19 cellular contexts compared by ENCODE assay signal in genomic region chr3:29937185-29937584, GRCh38.
DNase-seq lines count a peak whose midpoint lies in the region; ATAC-seq and TF ChIP-seq lines count a peak whose summit lies in the region.
"Had no signal": no experiment of that assay in that cellular context is flagged by ENCODE, and none has a peak within 500 bp of the region (broad histone marks: within the 10 kb centered on the region; RNA-seq: fewer than 3 reads in every experiment).

No MANE protein-coding gene starts in this region.

- H3K4me3 Mint-ChIP-seq in activated T-helper 1 cell treated with anti-CD3 and anti-CD28 coated beads, Interleukin-12 subunit alpha, Interleukin-12 subunit beta, Interleukin-2, Interleukin-4 antibody, amounts not matched to agents 30 ng/mL and 10 ng/mL and 1 ng/mL, durations not matched to agents 14 hours and 24 hours and 36 hours = no peak overlapping the region
- H3K4me3 Mint-ChIP-seq: CD8-positive, alpha-beta T cell; stimulated activated naive CD8-positive, alpha-beta T cell treated with anti-CD3 and anti-CD28 coated beads, Interleukin-15, amount 100 ng/mL, for 72 hours; T-cell had no signal

- H3K27me3 Mint-ChIP-seq in activated T-helper 1 cell treated with anti-CD3 and anti-CD28 coated beads, Interleukin-12 subunit alpha, Interleukin-12 subunit beta, Interleukin-2, Interleukin-4 antibody, amounts not matched to agents 30 ng/mL and 10 ng/mL and 1 ng/mL, durations not matched to agents 14 hours and 24 hours and 36 hours (ENCODE audit: insufficient read depth) = peaks cover 7% of the 10 kb centered on the region

- no peak overlapping the region for H3K4me3 ChIP-seq in ACC112 (ENCODE audit: low read depth, low read length)
- H3K4me3 ChIP-seq in KMS-11 (IDR thresholded peaks at IDR 0.05; ENCODE audit: insufficient read depth, low read depth, low read length) = no peak overlapping the region
- no peak overlapping the region for H3K4me3 ChIP-seq in astrocyte of the spinal cord (ENCODE audit: low read depth, low read length)
- no peak overlapping the region for H3K4me3 ChIP-seq in heart right ventricle
- H3K4me3 ChIP-seq: esophagus squamous epithelium had no signal

- 0 out of 2 replicates have a peak overlapping the region, but pooled peaks have one; percentile 22 for H3K9ac ChIP-seq in KMS-11

- no peak overlapping the region for H2AFZ ChIP-seq in ACC112 (ENCODE audit: low read length, unreplicated experiment)
- no peak overlapping the region for H2AFZ ChIP-seq in KMS-11 (ENCODE audit: low read depth)

- H3K36me3 Mint-ChIP-seq in activated T-helper 1 cell treated with anti-CD3 and anti-CD28 coated beads, Interleukin-12 subunit alpha, Interleukin-12 subunit beta, Interleukin-2, Interleukin-4 antibody, amounts not matched to agents 30 ng/mL and 10 ng/mL and 1 ng/mL, durations not matched to agents 14 hours and 24 hours and 36 hours (ENCODE audit: low read depth) = no peaks in the 10 kb centered on the region
- H3K36me3 Mint-ChIP-seq: CD8-positive, alpha-beta T cell; T-cell had no signal

- H3K4me1 Mint-ChIP-seq in activated T-helper 1 cell treated with anti-CD3 and anti-CD28 coated beads, Interleukin-12 subunit alpha, Interleukin-12 subunit beta, Interleukin-2, Interleukin-4 antibody, amounts not matched to agents 30 ng/mL and 10 ng/mL and 1 ng/mL, durations not matched to agents 14 hours and 24 hours and 36 hours (ENCODE audit: low read depth) = peaks cover 8% of the 10 kb centered on the region
- H3K4me1 Mint-ChIP-seq: stimulated activated naive CD8-positive, alpha-beta T cell treated with anti-CD3 and anti-CD28 coated beads, Interleukin-15, amount 100 ng/mL, for 72 hours; T-cell had no signal

- TF ChIP-seq CTCF in KMS-11 (conservative IDR thresholded peaks at IDR 0.05; ENCODE audit: low read depth, low read length) (no peak), astrocyte of the spinal cord (IDR thresholded peaks at IDR 0.05; ENCODE audit: low read depth, low read length) (no peak), foreskin keratinocyte (conservative IDR thresholded peaks at IDR 0.05) (no peak), heart right ventricle (IDR thresholded peaks at IDR 0.05) (no peak)

- H3K27ac ChIP-seq in ACC112 (ENCODE audit: low read depth, low read length) (0 out of 2 replicates have a peak overlapping the region, but pooled peaks have one; percentile 7), KMS-11 (peak overlapping the region; percentile 28; the same call in 1 of the 2 replicates), foreskin keratinocyte (no peak overlapping the region), heart right ventricle (no peak overlapping the region)
- H3K27ac ChIP-seq: esophagus squamous epithelium had no signal

- intact Hi-C loops in activated T-helper 1 cell treated with anti-CD3 and anti-CD28 coated beads, Interleukin-12 subunit alpha, Interleukin-12 subunit beta, Interleukin-2, Interleukin-4 antibody, amounts not matched to agents 30 ng/mL and 10 ng/mL and 1 ng/mL, durations not matched to agents 14 hours and 24 hours and 36 hours (cut with micrococcal nuclease) = no loop called here
- intact Hi-C loops in heart right ventricle (cut with DNase I) = no loop called here
- intact Hi-C loops in posterior vena cava (cut with DNase I) = no loop called here

- no peaks in the 10 kb centered on the region for H3K9me3 Mint-ChIP-seq in activated T-helper 1 cell treated with anti-CD3 and anti-CD28 coated beads, Interleukin-12 subunit alpha, Interleukin-12 subunit beta, Interleukin-2, Interleukin-4 antibody, amounts not matched to agents 30 ng/mL and 10 ng/mL and 1 ng/mL, durations not matched to agents 14 hours and 24 hours and 36 hours
- H3K9me3 Mint-ChIP-seq: CD8-positive, alpha-beta T cell; stimulated activated naive CD8-positive, alpha-beta T cell treated with anti-CD3 and anti-CD28 coated beads, Interleukin-15, amount 100 ng/mL, for 72 hours had no signal

- no peaks in the 10 kb centered on the region for H3K79me2 ChIP-seq in ACC112 (ENCODE audit: control insufficient read depth, insufficient read depth, low read length, unreplicated experiment)
- no peaks in the 10 kb centered on the region for H3K79me2 ChIP-seq in KMS-11 (ENCODE audit: insufficient read depth, low read depth)

- no peaks in the 10 kb centered on the region for H4K20me1 ChIP-seq in KMS-11 (ENCODE audit: insufficient read depth)

- in situ Hi-C loops in astrocyte of the spinal cord (cut with HindIII; ENCODE audit: low sequenced_read_pairs) = no loop called here

- H3K27me3 ChIP-seq in ACC112 (ENCODE audit: insufficient read depth, low read length) = no peaks in the 10 kb centered on the region
- no peaks in the 10 kb centered on the region for H3K27me3 ChIP-seq in KMS-11 (ENCODE audit: insufficient read depth, low read depth)
- H3K27me3 ChIP-seq in foreskin keratinocyte = no peaks in the 10 kb centered on the region
- no peaks in the 10 kb centered on the region for H3K27me3 ChIP-seq in heart right ventricle
- H3K27me3 ChIP-seq: esophagus squamous epithelium had no signal

- H3K9me3 ChIP-seq in heart right ventricle = no peaks in the 10 kb centered on the region
- H3K9me3 ChIP-seq: esophagus squamous epithelium had no signal

- peaks cover 11% of the 10 kb centered on the region for H3K4me1 ChIP-seq in ACC112 (ENCODE audit: control insufficient read depth, insufficient read depth, low read length, unreplicated experiment)
- H3K4me1 ChIP-seq in KMS-11 (ENCODE audit: low read depth, poor library complexity, severe bottlenecking) = peaks cover 23% of the 10 kb centered on the region
- H3K4me1 ChIP-seq in foreskin keratinocyte = peaks cover 21% of the 10 kb centered on the region
- peaks cover 0 to 39% (median 14%) of the 10 kb centered on the region in 9 donors for H3K4me1 ChIP-seq in heart right ventricle

- ATAC-seq in foreskin keratinocyte (peak; percentile 94), heart right ventricle (no peak)
- ATAC-seq: CD8-positive, alpha-beta T cell; stimulated activated naive CD8-positive, alpha-beta T cell treated with anti-CD3 and anti-CD28 coated beads, Interleukin-15, amount 100 ng/mL, for 72 hours; T-cell had no signal

- H3K36me3 ChIP-seq in ACC112 (ENCODE audit: insufficient read depth, low read length) (peaks cover 6% of the 10 kb centered on the region; the same call in 1 of the 2 replicates), KMS-11 (ENCODE audit: insufficient read depth) (no peaks in the 10 kb centered on the region), heart right ventricle (peaks cover 0 to 24% (median 0%) of the 10 kb centered on the region in 9 donors)
- H3K36me3 ChIP-seq: esophagus squamous epithelium had no signal

- peak; percentile 23 for DNase-seq in astrocyte of the spinal cord (ENCODE audit: low read depth, low spot score)
- peak; percentile 62 to 86 for DNase-seq in foreskin keratinocyte
- DNase-seq in activated T-helper 1 cell treated with anti-CD3 and anti-CD28 coated beads, Interleukin-12 subunit alpha, Interleukin-12 subunit beta, Interleukin-2, Interleukin-4 antibody, amounts not matched to agents 30 ng/mL and 10 ng/mL and 1 ng/mL, durations not matched to agents 14 hours and 24 hours and 36 hours (ENCODE audit: low spot score) = no peak
- DNase-seq in NCI-H2227 treated with DMSO at 0.1 percent for 48 hours (lab: John Stamatoyannopoulos, UW) = no peak
- DNase-seq in heart right ventricle = no peak
- DNase-seq in posterior vena cava (ENCODE audit: low spot score) = no peak
- DNase-seq: activated CD4-positive, alpha-beta T cell treated with anti-CD3 and anti-CD28 coated beads, Interleukin-2, amount 50 U/mL, for 1 hour; activated naive CD4-positive, alpha-beta T cell; CD8-positive, alpha-beta T cell; DMS79 treated with DMSO at 0.1 percent for 48 hours; esophagus squamous epithelium; Kasumi-1; NCI-H1436; NCI-H2171; stimulated activated CD4-positive, alpha-beta T cell treated with anti-CD3 and anti-CD28 coated beads, Interleukin-1b, Interleukin-23, amount 100 ng/mL, for 48 hours; stimulated activated naive CD8-positive, alpha-beta T cell treated with anti-CD3 and anti-CD28 coated beads, Interleukin-15, amount 100 ng/mL, for 72 hours; T-cell had no signal

- H3K27ac Mint-ChIP-seq in activated T-helper 1 cell treated with anti-CD3 and anti-CD28 coated beads, Interleukin-12 subunit alpha, Interleukin-12 subunit beta, Interleukin-2, Interleukin-4 antibody, amounts not matched to agents 30 ng/mL and 10 ng/mL and 1 ng/mL, durations not matched to agents 14 hours and 24 hours and 36 hours = no peak overlapping the region
- H3K27ac Mint-ChIP-seq: CD8-positive, alpha-beta T cell; stimulated activated naive CD8-positive, alpha-beta T cell treated with anti-CD3 and anti-CD28 coated beads, Interleukin-15, amount 100 ng/mL, for 72 hours; T-cell had no signal

- H3K4me2 ChIP-seq in KMS-11 = peak overlapping the region; percentile 38; the same call in 1 of the 2 replicates

Comparison
In these comparisons a context has a peak if more than half of its experiments do, and no peak if none do; other contexts are left out.
1. H3K27ac ChIP-seq: peak in ACC112 (single experiment) and KMS-11 (single experiment); none in foreskin keratinocyte (single experiment) and heart right ventricle (0 of 10).
2. DNase-seq: peak in astrocyte of the spinal cord (single experiment) and foreskin keratinocyte (2 of 2); none in activated T-helper 1 cell treated with anti-CD3 and anti-CD28 coated beads, Interleukin-12 subunit alpha, Interleukin-12 subunit beta, Interleukin-2, Interleukin-4 antibody, amounts not matched to agents 30 ng/mL and 10 ng/mL and 1 ng/mL, durations not matched to agents 14 hours and 24 hours and 36 hours (single experiment), NCI-H2227 treated with DMSO at 0.1 percent for 48 hours (single experiment), heart right ventricle (0 of 2) and posterior vena cava (single experiment).